ENCODE assay signal across 12 cellular contexts in the genomic region with DNA sequence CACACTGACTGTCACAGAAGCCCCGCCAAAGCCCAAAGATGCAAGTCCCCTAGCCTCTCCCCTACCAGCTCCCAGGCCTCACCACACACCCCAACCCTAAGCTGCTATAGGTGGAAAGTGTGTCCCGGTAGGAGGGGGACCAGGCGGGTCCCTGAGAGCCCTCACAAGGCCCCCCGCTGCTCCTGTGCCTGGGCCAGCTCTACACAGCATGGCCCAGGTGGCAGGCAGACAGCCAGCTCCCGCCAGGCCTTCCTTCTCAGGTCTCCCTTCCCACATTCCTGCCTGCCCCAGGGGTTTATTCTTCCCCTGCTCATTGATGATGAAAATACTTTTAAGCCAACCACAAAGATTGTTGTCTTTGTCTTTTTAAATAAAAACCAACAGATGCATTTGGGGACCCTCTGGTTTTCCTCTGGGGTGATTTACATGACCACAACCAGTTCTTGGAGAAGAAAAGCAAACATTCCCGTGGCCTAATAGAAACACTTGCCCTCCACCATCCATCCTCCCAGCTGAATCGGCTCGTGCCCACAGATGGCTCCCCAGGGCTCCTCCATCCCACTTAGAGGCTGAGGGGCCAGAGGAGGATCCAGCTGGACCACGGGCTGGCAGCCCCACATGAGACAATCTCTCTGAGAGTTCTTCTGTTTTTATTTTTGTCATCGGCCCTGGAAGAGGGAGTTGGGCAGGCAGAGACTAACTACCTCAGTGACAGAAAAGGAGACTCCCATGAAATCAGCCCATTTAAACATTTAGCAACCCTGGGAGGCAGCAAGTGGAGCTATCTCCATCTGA.
DNase-seq lines count a peak whose midpoint lies in the region; ATAC-seq and TF ChIP-seq lines count a peak whose summit lies in the region.
"Had no signal": no experiment of that assay in that cellular context is flagged by ENCODE, and none has a peak within 500 bp of the region (broad histone marks: within the 10 kb centered on the region; RNA-seq: fewer than 3 reads in every experiment).

No MANE protein-coding gene starts in this region.

- H3K4me2 ChIP-seq in GM23338: no peak overlapping the region

- peak; percentile 86 for ATAC-seq in GM23338
- no peak for ATAC-seq in mucosa of descending colon
- no peak for ATAC-seq in stimulated activated naive CD8-positive, alpha-beta T cell treated with anti-CD3 and anti-CD28 coated beads, Interleukin-15, Interleukin-2, amounts not matched to agents 100 U/mL and 50 U/mL, for 24 hours
- ATAC-seq: left lobe of liver had no signal

- H4K20me1 ChIP-seq in GM23338 (replicated peaks; ENCODE audit: insufficient read depth): no peaks in the 10 kb centered on the region

- TF ChIP-seq CTCF in GM23338 (conservative IDR thresholded peaks at IDR 0.05; ENCODE audit: low read depth in 2 of 2) (no peak), mucosa of descending colon (IDR thresholded peaks at IDR 0.05) (no peak), RWPE1 (conservative IDR thresholded peaks at IDR 0.05; ENCODE audit: low read depth) (no peak)

- H3K27me3 ChIP-seq in GM23338 (ENCODE audit: insufficient read depth): no peaks in the 10 kb centered on the region

- H3K36me3 Mint-ChIP-seq in GM23338 (ENCODE audit: low read depth): no peaks in the 10 kb centered on the region

- CTCF ChIA-PET in RWPE1 (lab: Yijun Ruan, JAX): no interaction called here

- H3K27ac Mint-ChIP-seq in GM23338: no peak overlapping the region

- POLR2A ChIA-PET in RWPE1 (lab: Yijun Ruan, JAX; ENCODE audit: low non-redundant PET): no interaction called here

- H3K79me2 ChIP-seq in GM23338 (replicated peaks; ENCODE audit: insufficient read depth): no peaks in the 10 kb centered on the region

- H3K36me3 ChIP-seq in GM23338 (ENCODE audit: insufficient read depth) (no peaks in the 10 kb centered on the region), mucosa of descending colon (ENCODE audit: low read depth) (no peaks in the 10 kb centered on the region)

- H3K9me3 ChIP-seq in mucosa of descending colon: no peaks in the 10 kb centered on the region
- H3K9me3 ChIP-seq: Caco-2 had no signal

- H3F3A ChIP-seq in GM23338 (replicated peaks; ENCODE audit: low read depth): no peaks in the 10 kb centered on the region

- H2AFZ ChIP-seq in GM23338: no peak overlapping the region

- peaks cover 17% of the 10 kb centered on the region for H3K4me1 Mint-ChIP-seq in GM23338

- intact Hi-C loops in mucosa of descending colon (cut with DNase I, micrococcal nuclease): no loop called here

- H3K4me3 Mint-ChIP-seq in GM23338: no peak overlapping the region
- H3K4me3 Mint-ChIP-seq: stimulated activated naive CD8-positive, alpha-beta T cell treated with anti-CD3 and anti-CD28 coated beads, Interleukin-15, Interleukin-2, amounts not matched to agents 100 ng/mL and 50 ng/mL, for 24 hours had no signal

- no peak overlapping the region for H3K27ac ChIP-seq in GM23338 (ENCODE audit: low read depth)
- no peak overlapping the region for H3K27ac ChIP-seq in RWPE1

- no peaks in the 10 kb centered on the region; the same call in 2 of the 3 replicates for H3K9me3 Mint-ChIP-seq in GM23338
- H3K9me3 Mint-ChIP-seq: stimulated activated naive CD8-positive, alpha-beta T cell treated with anti-CD3 and anti-CD28 coated beads, Interleukin-15, Interleukin-2, amounts not matched to agents 100 ng/mL and 50 ng/mL, for 24 hours had no signal

- H3K4me1 ChIP-seq in GM23338 (ENCODE audit: insufficient read depth) (peaks cover 12% of the 10 kb centered on the region; the same call in 1 of the 2 replicates), mucosa of descending colon (ENCODE audit: low read depth) (no peaks in the 10 kb centered on the region)
- H3K4me1 ChIP-seq: Caco-2 had no signal

- H3K4me3 ChIP-seq in GM23338 (no peak overlapping the region), mucosa of descending colon (no peak overlapping the region)

- H3K27me3 Mint-ChIP-seq in GM23338 (ENCODE audit: insufficient read depth, low read depth, poor library complexity): peaks cover 11% of the 10 kb centered on the region
- H3K27me3 Mint-ChIP-seq: stimulated activated naive CD8-positive, alpha-beta T cell treated with anti-CD3 and anti-CD28 coated beads, Interleukin-15, Interleukin-2, amounts not matched to agents 100 ng/mL and 50 ng/mL, for 24 hours had no signal

- DNase-seq in COR-L47 (lab: John Stamatoyannopoulos, UW) (peak; percentile 18), GM23338 (ENCODE audit: low spot score) (peak; percentile 42), T1000 (lab: John Stamatoyannopoulos, UW) (peak; percentile 58), mucosa of descending colon (peak in 2 of 3 donors; percentile 1 to 19), RWPE1 (ENCODE audit: low spot score) (no peak), ecto neural progenitor cell (ENCODE audit: low spot score) (no peak)
- no peak for DNase-seq in stimulated activated naive CD8-positive, alpha-beta T cell treated with anti-CD3 and anti-CD28 coated beads, Interleukin-15, Interleukin-2, amounts not matched to agents 100 U/mL and 50 U/mL, for 24 hours
- DNase-seq: effector CD4-positive, alpha-beta T cell; foreskin melanocyte had no signal

- H3K9me2 ChIP-seq in GM23338 (ENCODE audit: insufficient read depth): no peaks in the 10 kb centered on the region

TF ChIP-seq in GM23338, 12 proteins besides CTCF, POLR2A, EP300 and RAD21 (continues in another document):
- no peak for TF ChIP-seq CREB1 (CRISPR knock-in tag; IDR thresholded peaks at IDR 0.05; ENCODE audit: low read depth)
- no peak for TF ChIP-seq JUNB (IDR thresholded peaks at IDR 0.05; ENCODE audit: unreplicated experiment)
- TF ChIP-seq POLR2AphosphoS5 (IDR thresholded peaks at IDR 0.05; ENCODE audit: low read depth): no peak
- TF ChIP-seq, protein P1, sequence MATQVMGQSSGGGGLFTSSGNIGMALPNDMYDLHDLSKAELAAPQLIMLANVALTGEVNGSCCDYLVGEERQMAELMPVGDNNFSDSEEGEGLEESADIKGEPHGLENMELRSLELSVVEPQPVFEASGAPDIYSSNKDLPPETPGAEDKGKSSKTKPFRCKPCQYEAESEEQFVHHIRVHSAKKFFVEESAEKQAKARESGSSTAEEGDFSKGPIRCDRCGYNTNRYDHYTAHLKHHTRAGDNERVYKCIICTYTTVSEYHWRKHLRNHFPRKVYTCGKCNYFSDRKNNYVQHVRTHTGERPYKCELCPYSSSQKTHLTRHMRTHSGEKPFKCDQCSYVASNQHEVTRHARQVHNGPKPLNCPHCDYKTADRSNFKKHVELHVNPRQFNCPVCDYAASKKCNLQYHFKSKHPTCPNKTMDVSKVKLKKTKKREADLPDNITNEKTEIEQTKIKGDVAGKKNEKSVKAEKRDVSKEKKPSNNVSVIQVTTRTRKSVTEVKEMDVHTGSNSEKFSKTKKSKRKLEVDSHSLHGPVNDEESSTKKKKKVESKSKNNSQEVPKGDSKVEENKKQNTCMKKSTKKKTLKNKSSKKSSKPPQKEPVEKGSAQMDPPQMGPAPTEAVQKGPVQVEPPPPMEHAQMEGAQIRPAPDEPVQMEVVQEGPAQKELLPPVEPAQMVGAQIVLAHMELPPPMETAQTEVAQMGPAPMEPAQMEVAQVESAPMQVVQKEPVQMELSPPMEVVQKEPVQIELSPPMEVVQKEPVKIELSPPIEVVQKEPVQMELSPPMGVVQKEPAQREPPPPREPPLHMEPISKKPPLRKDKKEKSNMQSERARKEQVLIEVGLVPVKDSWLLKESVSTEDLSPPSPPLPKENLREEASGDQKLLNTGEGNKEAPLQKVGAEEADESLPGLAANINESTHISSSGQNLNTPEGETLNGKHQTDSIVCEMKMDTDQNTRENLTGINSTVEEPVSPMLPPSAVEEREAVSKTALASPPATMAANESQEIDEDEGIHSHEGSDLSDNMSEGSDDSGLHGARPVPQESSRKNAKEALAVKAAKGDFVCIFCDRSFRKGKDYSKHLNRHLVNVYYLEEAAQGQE (IDR thresholded peaks at IDR 0.05; ENCODE audit: unreplicated experiment): no peak
- no peak for TF ChIP-seq ZNF114 (CRISPR knock-in tag; IDR thresholded peaks at IDR 0.05)
- no peak for TF ChIP-seq EZH2phosphoT487 (IDR thresholded peaks at IDR 0.05; ENCODE audit: unreplicated experiment)
- no peak for TF ChIP-seq ZNF331 (CRISPR knock-in tag; IDR thresholded peaks at IDR 0.05; ENCODE audit: low read depth)

Comparison
In these comparisons a context has a peak if more than half of its experiments do, and no peak if none do; other contexts are left out.
1. DNase-seq: peak in COR-L47 (single experiment), GM23338 (single experiment), T1000 (single experiment) and mucosa of descending colon (2 of 3); none in RWPE1 (single experiment), stimulated activated naive CD8-positive, alpha-beta T cell treated with anti-CD3 and anti-CD28 coated beads, Interleukin-15, Interleukin-2, amounts not matched to agents 100 U/mL and 50 U/mL, for 24 hours (single experiment) and ecto neural progenitor cell (single experiment).